16 cellular contexts compared by ENCODE assay signal in the genomic region with DNA sequence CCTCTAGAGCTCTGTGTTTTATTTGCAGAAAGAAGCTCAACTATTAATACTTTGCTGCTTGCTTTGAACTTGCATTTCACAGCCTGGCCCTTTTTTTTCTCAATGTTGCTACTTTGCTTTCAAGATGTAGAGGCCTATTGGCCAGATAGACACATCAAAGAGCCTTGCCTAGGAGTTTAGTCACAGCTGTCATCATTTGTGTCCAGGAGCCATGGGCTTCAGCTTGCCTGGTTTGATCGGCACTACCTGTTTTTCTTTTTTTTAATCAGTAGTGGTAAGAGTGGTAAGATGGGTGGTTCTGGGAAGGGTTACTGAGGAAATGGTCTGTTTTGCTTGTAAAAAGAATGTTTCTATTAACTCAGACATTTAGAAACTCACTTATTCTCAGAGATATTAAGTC. TPM values are rescaled to one million over a fixed set of nuclear protein-coding genes. Genes with fewer than 3 reads are reported as not detected.
A peak's percentile ranks its signal among the peaks of the same experiment; 100 is the strongest.
DNase-seq lines count a peak whose midpoint lies in the region; ATAC-seq, FAIRE-seq and TF ChIP-seq lines count a peak whose summit lies in the region.
"Not testable (repeated sequence)": the region's sequence is repeated elsewhere in the genome, so short reads cannot be mapped to it uniquely, and the experiment has no call there.
"Had no signal": no experiment of that assay in that cellular context is flagged by ENCODE, and none has a peak within 500 bp of the region (broad histone marks: within the 10 kb centered on the region; RNA-seq: fewer than 3 reads in every experiment).

No MANE protein-coding gene starts in this region.

- not testable (repeated sequence) for TF ChIP-seq CTCF in activated CD8-positive, alpha-beta T cell treated with anti-CD3 and anti-CD28 coated beads for 36 hours (IDR thresholded peaks at IDR 0.05); HepG2 (CRISPR knock-in tag; IDR thresholded peaks at IDR 0.05)

- WGBS in HepG2 (ENCODE audit: low lambda C conversion rate), result no CpG with 5 or more reads among the region's 1 CpG

- not testable (repeated sequence) for H3K79me2 ChIP-seq in HepG2 (ENCODE audit: insufficient read depth, low read length)

- not testable (repeated sequence) for H4K20me1 ChIP-seq in HepG2 (ENCODE audit: insufficient read depth, low read length)

- not testable (repeated sequence) for BruUV-seq in HepG2 (replicated peaks; lab: Mats Ljungman, UMichigan)

- intact Hi-C loops in activated CD8-positive, alpha-beta T cell treated with anti-CD3 and anti-CD28 coated beads for 36 hours (cut with micrococcal nuclease); HepG2 (cut with micrococcal nuclease; ENCODE audit: unreplicated experiment): not testable (repeated sequence)

- TF ChIP-seq POLR2A in HepG2 (IDR thresholded peaks at IDR 0.05; ENCODE audit: insufficient read depth in 1 of 2, low read depth in 2 of 2, low read length in 2 of 2), result not testable (repeated sequence)

- H3K27me3 Mint-ChIP-seq in activated CD8-positive, alpha-beta T cell treated with anti-CD3 and anti-CD28 coated beads for 36 hours, result not testable (repeated sequence)

- not testable (repeated sequence) for H3K9me3 ChIP-seq in HepG2 (ENCODE audit: low read length)

- H3K4me2 ChIP-seq in HepG2 (ENCODE audit: low read depth, low read length), result not testable (repeated sequence)

- not testable (repeated sequence) for H3K27me3 ChIP-seq in HepG2 (ENCODE audit: control insufficient read depth in 1 of 2, insufficient read depth in 2 of 2, low read length in 2 of 2)

- peak; percentile 49 for FAIRE-seq in HepG2 (lab: Jason Lieb, UNC)

- not testable (repeated sequence) for H3K4me3 ChIP-seq in HepG2 (replicated peaks in 1 of 3; ENCODE audit: insufficient read depth in 1 of 3, low read depth in 2 of 3, low read length in 3 of 3)

- CTCF ChIA-PET in activated CD8-positive, alpha-beta T cell treated with anti-CD3 and anti-CD28 coated beads for 36 hours (lab: Charles Lee); HepG2 (lab: Yijun Ruan, JAX; ENCODE audit: low intra/inter-chr PET ratio, low total read pairs): not testable (repeated sequence)

- H3K36me3 ChIP-seq in HepG2 (replicated peaks in 1 of 2; ENCODE audit: control insufficient read depth in 1 of 2, insufficient read depth in 2 of 2, low read length in 2 of 2), result not testable (repeated sequence)

- H3K4me1 Mint-ChIP-seq in activated CD8-positive, alpha-beta T cell treated with anti-CD3 and anti-CD28 coated beads for 36 hours (ENCODE audit: low read depth), result not testable (repeated sequence)

- DNase-seq in activated CD8-positive, alpha-beta T cell treated with anti-CD3 and anti-CD28 coated beads for 36 hours; HepG2 (ENCODE audit: low spot score): not testable (repeated sequence)

- not testable (repeated sequence) for H3K4me3 Mint-ChIP-seq in activated CD8-positive, alpha-beta T cell treated with anti-CD3 and anti-CD28 coated beads for 36 hours

- H3K27ac Mint-ChIP-seq in activated CD8-positive, alpha-beta T cell treated with anti-CD3 and anti-CD28 coated beads for 36 hours, result not testable (repeated sequence)

- H3K27ac ChIP-seq in HepG2 (ENCODE audit: extremely low read length, insufficient read depth, low read length), result not testable (repeated sequence)

- ATAC-seq in GM18867 (IDR thresholded peaks at IDR 0.05; ENCODE audit: unreplicated experiment), result peak; percentile 34
- peak; percentile 29 for ATAC-seq in GM19452 (IDR thresholded peaks at IDR 0.05; ENCODE audit: unreplicated experiment)
- peak; percentile 31 for ATAC-seq in GM21576 (IDR thresholded peaks at IDR 0.05; ENCODE audit: unreplicated experiment)
- peak; percentile 34 for ATAC-seq in HG02798 (IDR thresholded peaks at IDR 0.05; ENCODE audit: poor library complexity, unreplicated experiment)
- peak; percentile 27 for ATAC-seq in HG03196 (IDR thresholded peaks at IDR 0.05; ENCODE audit: unreplicated experiment)
- peak; percentile 84 for ATAC-seq in activated CD8-positive, alpha-beta T cell treated with anti-CD3 and anti-CD28 coated beads for 36 hours
- not testable (repeated sequence) for ATAC-seq in HepG2

- H3K36me3 Mint-ChIP-seq in activated CD8-positive, alpha-beta T cell treated with anti-CD3 and anti-CD28 coated beads for 36 hours (ENCODE audit: low read depth), result not testable (repeated sequence)

- in situ Hi-C loops in HepG2 (cut with HindIII; ENCODE audit: extremely low pct_ligation_motif_present, low pct_unique_long_range_greater_than_20kb), result not testable (repeated sequence)

- H3K9ac ChIP-seq in HepG2 (ENCODE audit: insufficient read depth, low read depth, low read length), result not testable (repeated sequence)

- TF ChIP-seq EP300 in HepG2 (IDR thresholded peaks at IDR 0.05; ENCODE audit: low read depth in 2 of 2, low read length in 2 of 2); HepG2 (CRISPR knock-in tag; IDR thresholded peaks at IDR 0.05; ENCODE audit: borderline replicate concordance): not testable (repeated sequence)

- H2AFZ ChIP-seq in HepG2 (ENCODE audit: low read length), result not testable (repeated sequence)

- H3K9me3 Mint-ChIP-seq in activated CD8-positive, alpha-beta T cell treated with anti-CD3 and anti-CD28 coated beads for 36 hours, result not testable (repeated sequence)

- not testable (repeated sequence) for H3K4me1 ChIP-seq in HepG2 (ENCODE audit: insufficient read depth, low read length)

- POLR2A ChIA-PET in activated CD8-positive, alpha-beta T cell treated with anti-CD3 and anti-CD28 coated beads for 36 hours (lab: Charles Lee); HepG2 (lab: Yijun Ruan, JAX): not testable (repeated sequence)

- not testable (repeated sequence) for TF ChIP-seq RAD21 in HepG2 (CRISPR knock-in tag; IDR thresholded peaks at IDR 0.05)

RNA-seq across cellular contexts. Expression of a gene that starts 6.3 kb away (rescaled TPM):
- 1 to 10 TPM; 2.3 to 2.8 TPM for total RNA-seq in activated CD8-positive, alpha-beta T cell treated with anti-CD3 and anti-CD28 coated beads for 36 hours
- total RNA-seq in HepG2 (2016; rRNA removed; fragmentation: Illumina TruSeq; extraction: Trizol), result 0.18 TPM in 1 of 2 replicates, not detected in the other
- total RNA-seq in HepG2 (2016; cell fraction: cytosol; rRNA removed; fragmentation: Illumina TruSeq; extraction: Trizol; ENCODE audit: low read depth), result not detected in 2 replicates
- total RNA-seq in HepG2 (2016; cell fraction: insoluble cytoplasmic fraction; rRNA removed; fragmentation: Illumina TruSeq; extraction: Trizol), result 0.30 TPM in 1 of 2 replicates, not detected in the other
- not detected in 2 replicates for total RNA-seq in HepG2 (2016; cell fraction: membrane; rRNA removed; fragmentation: Illumina TruSeq; extraction: Trizol)
- total RNA-seq in HepG2 (2016; cell fraction: nucleus; rRNA removed; fragmentation: Illumina TruSeq; extraction: Trizol), result 1.4 and 2.0 TPM in 2 replicates
- 0.03 TPM in 1 of 2 replicates, not detected in the other for polyA plus RNA-seq in HepG2 (2011; rRNA removed)
- not detected in 2 replicates for polyA plus RNA-seq in HepG2 (2011; cell fraction: cytosol; rRNA removed)
- polyA plus RNA-seq in HepG2 (2011; cell fraction: nucleus; rRNA removed), result 0.07 TPM in 1 of 2 replicates, not detected in the other
- polyA plus RNA-seq in HepG2 (2012), result 0.12 and 0.13 TPM in 2 replicates
- not detected in 2 replicates for polyA plus RNA-seq in HepG2 (2016; cell fraction: cytosol; fragmentation: Illumina TruSeq; extraction: Trizol; ENCODE audit: low read depth)
- polyA plus RNA-seq in HepG2 (2016; cell fraction: insoluble cytoplasmic fraction; fragmentation: Illumina TruSeq; extraction: Trizol; ENCODE audit: low read depth), result 0.16 TPM in 1 of 2 replicates, not detected in the other
- not detected in 2 replicates for polyA plus RNA-seq in HepG2 (2016; cell fraction: membrane; fragmentation: Illumina TruSeq; extraction: Trizol; ENCODE audit: low read depth)
- polyA plus RNA-seq in HepG2 (2016; cell fraction: nucleus; fragmentation: Illumina TruSeq; extraction: Trizol; ENCODE audit: insufficient read depth, low read depth), result 0.31 and 0.57 TPM in 2 replicates
- polyA minus RNA-seq in HepG2 (2011; rRNA and poly(A)+ RNA removed; ENCODE audit: low replicate concordance), result 1.2 TPM in 1 of 2 replicates, not detected in the other
- not detected in 2 replicates for polyA minus RNA-seq in HepG2 (2011; cell fraction: cytosol; rRNA and poly(A)+ RNA removed)
- polyA minus RNA-seq in HepG2 (2011; cell fraction: nucleus; rRNA and poly(A)+ RNA removed), result 1.9 and 3.6 TPM in 2 replicates
- polyA plus RNA-seq: neural cell had no signal

RNA-seq across cellular contexts. Expression of a gene that starts 18.7 kb away (rescaled TPM):
- 1 to 10 TPM in 1 of 2 experiments, under 1 TPM in 1; 0.87 to 1.6 TPM for total RNA-seq in activated CD8-positive, alpha-beta T cell treated with anti-CD3 and anti-CD28 coated beads for 36 hours
- not detected in 2 replicates for total RNA-seq in HepG2 (2016; rRNA removed; fragmentation: Illumina TruSeq; extraction: Trizol)
- total RNA-seq in HepG2 (2016; cell fraction: cytosol; rRNA removed; fragmentation: Illumina TruSeq; extraction: Trizol; ENCODE audit: low read depth), result not detected in 2 replicates
- total RNA-seq in HepG2 (2016; cell fraction: insoluble cytoplasmic fraction; rRNA removed; fragmentation: Illumina TruSeq; extraction: Trizol), result not detected in 2 replicates
- total RNA-seq in HepG2 (2016; cell fraction: membrane; rRNA removed; fragmentation: Illumina TruSeq; extraction: Trizol), result not detected in 2 replicates
- not detected in 2 replicates for total RNA-seq in HepG2 (2016; cell fraction: nucleus; rRNA removed; fragmentation: Illumina TruSeq; extraction: Trizol)
- polyA plus RNA-seq in HepG2 (2011; rRNA removed), result not detected in 2 replicates
- polyA plus RNA-seq in HepG2 (2011; cell fraction: cytosol; rRNA removed), result not detected in 2 replicates
- not detected in 2 replicates for polyA plus RNA-seq in HepG2 (2011; cell fraction: nucleus; rRNA removed)
- polyA plus RNA-seq in HepG2 (2012), result not detected in 2 replicates
- not detected in 2 replicates for polyA plus RNA-seq in HepG2 (2016; cell fraction: cytosol; fragmentation: Illumina TruSeq; extraction: Trizol; ENCODE audit: low read depth)
- polyA plus RNA-seq in HepG2 (2016; cell fraction: insoluble cytoplasmic fraction; fragmentation: Illumina TruSeq; extraction: Trizol; ENCODE audit: low read depth), result not detected in 2 replicates
- not detected in 2 replicates for polyA plus RNA-seq in HepG2 (2016; cell fraction: membrane; fragmentation: Illumina TruSeq; extraction: Trizol; ENCODE audit: low read depth)
- polyA plus RNA-seq in HepG2 (2016; cell fraction: nucleus; fragmentation: Illumina TruSeq; extraction: Trizol; ENCODE audit: insufficient read depth, low read depth), result not detected in 2 replicates
- polyA minus RNA-seq in HepG2 (2011; rRNA and poly(A)+ RNA removed; ENCODE audit: low replicate concordance), result 0.12 and 2.7 TPM in 2 replicates
- polyA minus RNA-seq in HepG2 (2011; cell fraction: cytosol; rRNA and poly(A)+ RNA removed), result not detected in 2 replicates
- polyA minus RNA-seq in HepG2 (2011; cell fraction: nucleus; rRNA and poly(A)+ RNA removed), result 0.25 and 0.52 TPM in 2 replicates
- polyA plus RNA-seq: AG04450, neural cell had no signal

RNA-seq across cellular contexts. Expression of a gene that starts 37.4 kb away (rescaled TPM):
- not detected for total RNA-seq in activated CD8-positive, alpha-beta T cell treated with anti-CD3 and anti-CD28 coated beads for 36 hours
- total RNA-seq in HepG2 (2016; rRNA removed; fragmentation: Illumina TruSeq; extraction: Trizol), result not detected in 2 replicates
- total RNA-seq in HepG2 (2016; cell fraction: cytosol; rRNA removed; fragmentation: Illumina TruSeq; extraction: Trizol; ENCODE audit: low read depth), result not detected in 2 replicates
- not detected in 2 replicates for total RNA-seq in HepG2 (2016; cell fraction: insoluble cytoplasmic fraction; rRNA removed; fragmentation: Illumina TruSeq; extraction: Trizol)
- total RNA-seq in HepG2 (2016; cell fraction: membrane; rRNA removed; fragmentation: Illumina TruSeq; extraction: Trizol), result not detected in 2 replicates
- not detected in 2 replicates for total RNA-seq in HepG2 (2016; cell fraction: nucleus; rRNA removed; fragmentation: Illumina TruSeq; extraction: Trizol)
- not detected in 2 replicates for polyA plus RNA-seq in HepG2 (2011; rRNA removed)
- polyA plus RNA-seq in HepG2 (2011; cell fraction: cytosol; rRNA removed), result not detected in 2 replicates
- polyA plus RNA-seq in HepG2 (2011; cell fraction: nucleus; rRNA removed), result not detected in 2 replicates
- not detected in 2 replicates for polyA plus RNA-seq in HepG2 (2012)
- not detected in 2 replicates for polyA plus RNA-seq in HepG2 (2016; cell fraction: cytosol; fragmentation: Illumina TruSeq; extraction: Trizol; ENCODE audit: low read depth)
- not detected in 2 replicates for polyA plus RNA-seq in HepG2 (2016; cell fraction: insoluble cytoplasmic fraction; fragmentation: Illumina TruSeq; extraction: Trizol; ENCODE audit: low read depth)
- not detected in 2 replicates for polyA plus RNA-seq in HepG2 (2016; cell fraction: membrane; fragmentation: Illumina TruSeq; extraction: Trizol; ENCODE audit: low read depth)
- polyA plus RNA-seq in HepG2 (2016; cell fraction: nucleus; fragmentation: Illumina TruSeq; extraction: Trizol; ENCODE audit: insufficient read depth, low read depth), result not detected in 2 replicates
- polyA minus RNA-seq in HepG2 (2011; rRNA and poly(A)+ RNA removed; ENCODE audit: low replicate concordance), result not detected in 2 replicates
- not detected in 2 replicates for polyA minus RNA-seq in HepG2 (2011; cell fraction: cytosol; rRNA and poly(A)+ RNA removed)
- not detected in 2 replicates for polyA minus RNA-seq in HepG2 (2011; cell fraction: nucleus; rRNA and poly(A)+ RNA removed)
- total RNA-seq: activated CD4-positive, alpha-beta memory T cell treated with anti-CD3 and anti-CD28 coated beads for 36 hours; foreskin keratinocyte; left lobe of liver; NCI-H460; Peyer's patch; T-helper 2 cell treated with Interferon-gamma antibody and Interleukin-4, amounts not matched to agents 100 ng/mL and 5 ng/mL, for 36 hours had no signal
- polyA plus RNA-seq: AG04450, BJ, foreskin keratinocyte, neural cell had no signal
